ENCODE assay signal across 13 cellular contexts in genomic region chr7:45069444-45070253, GRCh38.
DNase-seq lines count a peak whose midpoint lies in the region; ATAC-seq and TF ChIP-seq lines count a peak whose summit lies in the region.
"Had no signal": no experiment of that assay in that cellular context is flagged by ENCODE, and none has a peak within 500 bp of the region (broad histone marks: within the 10 kb centered on the region; RNA-seq: fewer than 3 reads in every experiment).

No MANE protein-coding gene starts in this region.

- H3K36me3 Mint-ChIP-seq in activated T-cell treated with anti-CD3 and anti-CD28 coated beads, Interleukin-2, amount 50 U/mL, for 24 hours (ENCODE audit: low read depth): peaks cover 88% of the 10 kb centered on the region

- no peak overlapping the region for H3K4me3 Mint-ChIP-seq in activated T-cell treated with anti-CD3 and anti-CD28 coated beads, Interleukin-2, amount 50 U/mL, for 24 hours
- H3K4me3 Mint-ChIP-seq: activated CD4-positive, alpha-beta T cell treated with anti-CD3 and anti-CD28 coated beads, Interleukin-2, amount 10 ng/mL, durations not matched to agents 7 days and 5 days had no signal

- H3K27me3 Mint-ChIP-seq in activated T-cell treated with anti-CD3 and anti-CD28 coated beads, Interleukin-2, amount 50 U/mL, for 24 hours: no peaks in the 10 kb centered on the region
- H3K27me3 Mint-ChIP-seq: activated CD4-positive, alpha-beta T cell treated with anti-CD3 and anti-CD28 coated beads, Interleukin-2, amount 10 ng/mL, durations not matched to agents 7 days and 5 days had no signal

- no peak for TF ChIP-seq CTCF in GM13977 (IDR thresholded peaks at IDR 0.05; ENCODE audit: extremely low read depth, insufficient read depth, missing control alignments)
- TF ChIP-seq CTCF in brain microvascular endothelial cell (IDR thresholded peaks at IDR 0.05; ENCODE audit: low read depth, low read length, missing control alignments): peak; percentile 14
- no peak for TF ChIP-seq CTCF in neutrophil (IDR thresholded peaks at IDR 0.05)

- peaks cover 12 to 16% of the 10 kb centered on the region in 2 experiments for H3K4me1 ChIP-seq in neutrophil (ENCODE audit: control insufficient read depth in 1 of 2, insufficient read depth in 1 of 2, low read depth in 1 of 2, low read length in 1 of 2)
- no peaks in the 10 kb centered on the region for H3K4me1 ChIP-seq in effector memory CD4-positive, alpha-beta T cell (ENCODE audit: control insufficient read depth, insufficient read depth, low read length, poor library complexity, severe bottlenecking)

- H3K27ac ChIP-seq in brain microvascular endothelial cell: no peak overlapping the region
- peak overlapping the region; percentile 79 for H3K27ac ChIP-seq in neutrophil
- H3K27ac ChIP-seq in effector memory CD4-positive, alpha-beta T cell (ENCODE audit: insufficient read depth, low read length, poor library complexity, severe bottlenecking): no peak overlapping the region

- peaks cover 16% of the 10 kb centered on the region for H3K4me1 Mint-ChIP-seq in activated T-cell treated with anti-CD3 and anti-CD28 coated beads, Interleukin-2, amount 50 U/mL, for 24 hours (ENCODE audit: low read depth)

- no peak for ATAC-seq in GM21576 (IDR thresholded peaks at IDR 0.05; ENCODE audit: unreplicated experiment)

- no peaks in the 10 kb centered on the region for H3K9me3 Mint-ChIP-seq in activated T-cell treated with anti-CD3 and anti-CD28 coated beads, Interleukin-2, amount 50 U/mL, for 24 hours
- H3K9me3 Mint-ChIP-seq: activated CD4-positive, alpha-beta T cell treated with anti-CD3 and anti-CD28 coated beads, Interleukin-2, amount 10 ng/mL, durations not matched to agents 7 days and 5 days had no signal

- H3K27ac Mint-ChIP-seq in activated T-cell treated with anti-CD3 and anti-CD28 coated beads, Interleukin-2, amount 50 U/mL, for 24 hours: peak overlapping the region; percentile 79

- H3K9me3 ChIP-seq in neutrophil: no peaks in the 10 kb centered on the region
- no peaks in the 10 kb centered on the region for H3K9me3 ChIP-seq in effector memory CD4-positive, alpha-beta T cell (ENCODE audit: control insufficient read depth, low read length)

- H3K36me3 ChIP-seq in brain microvascular endothelial cell (replicated peaks) (peaks cover 21% of the 10 kb centered on the region), neutrophil (peaks cover 100% of the 10 kb centered on the region)
- peaks cover 89% of the 10 kb centered on the region for H3K36me3 ChIP-seq in effector memory CD4-positive, alpha-beta T cell (ENCODE audit: control insufficient read depth, insufficient read depth, low read length)

- H3K4me3 ChIP-seq in brain microvascular endothelial cell (ENCODE audit: low read depth, low read length) (no peak overlapping the region), neutrophil (ENCODE audit: low read depth in 1 of 2, low read length in 1 of 2) (no peak overlapping the region)
- no peak overlapping the region for H3K4me3 ChIP-seq in effector memory CD4-positive, alpha-beta T cell (ENCODE audit: insufficient read depth, low read depth, low read length, poor library complexity, severe bottlenecking)

- H3K27me3 ChIP-seq in brain microvascular endothelial cell (replicated peaks) (no peaks in the 10 kb centered on the region), neutrophil (no peaks in the 10 kb centered on the region)
- H3K27me3 ChIP-seq in effector memory CD4-positive, alpha-beta T cell (replicated peaks; ENCODE audit: control insufficient read depth, insufficient read depth, low read length, poor library complexity, severe bottlenecking): no peaks in the 10 kb centered on the region

- in situ Hi-C loops in GM13977 (cut with MboI; ENCODE audit: low pct_unique_long_range_greater_than_20kb, low sequenced_read_pairs, unreplicated experiment): no loop called here
- in situ Hi-C loops in brain microvascular endothelial cell (cut with HindIII; ENCODE audit: low pct_ligation_motif_present, low sequenced_read_pairs): no loop called here

- peak; percentile 25 for DNase-seq in activated T-cell treated with anti-CD3 and anti-CD28 coated beads, Interleukin-2, amount 50 U/mL, for 24 hours
- DNase-seq in activated T-cell treated with anti-CD3 and anti-CD28 coated beads for 4 hours (no peak), GM13977 (ENCODE audit: low spot score) (peak; percentile 17), brain microvascular endothelial cell (no peak), NCI-H1417 (lab: John Stamatoyannopoulos, UW) (no peak)
- DNase-seq in effector memory CD4-positive, alpha-beta T cell: no peak
- DNase-seq: activated CD4-positive, alpha-beta T cell treated with anti-CD3 and anti-CD28 coated beads, Interleukin-2, amount 10 ng/mL, durations not matched to agents 7 days and 5 days; left colon; NCI-H2029; NCI-H69; stimulated activated CD4-positive, alpha-beta T cell treated with anti-CD3 and anti-CD28 coated beads, Interleukin-12 subunit alpha, Interleukin-12 subunit beta, amount 100 ng/mL, for 4 hours had no signal

Comparison
In these comparisons a context has a peak if more than half of its experiments do, and no peak if none do; other contexts are left out.
1. DNase-seq: peak in activated T-cell treated with anti-CD3 and anti-CD28 coated beads, Interleukin-2, amount 50 U/mL, for 24 hours (single experiment) and GM13977 (single experiment); none in activated T-cell treated with anti-CD3 and anti-CD28 coated beads for 4 hours (single experiment), brain microvascular endothelial cell (single experiment), effector memory CD4-positive, alpha-beta T cell (0 of 3) and NCI-H1417 (0 of 3).